Comparison of ENCODE assay signal across 8 cellular contexts in the genomic region with DNA sequence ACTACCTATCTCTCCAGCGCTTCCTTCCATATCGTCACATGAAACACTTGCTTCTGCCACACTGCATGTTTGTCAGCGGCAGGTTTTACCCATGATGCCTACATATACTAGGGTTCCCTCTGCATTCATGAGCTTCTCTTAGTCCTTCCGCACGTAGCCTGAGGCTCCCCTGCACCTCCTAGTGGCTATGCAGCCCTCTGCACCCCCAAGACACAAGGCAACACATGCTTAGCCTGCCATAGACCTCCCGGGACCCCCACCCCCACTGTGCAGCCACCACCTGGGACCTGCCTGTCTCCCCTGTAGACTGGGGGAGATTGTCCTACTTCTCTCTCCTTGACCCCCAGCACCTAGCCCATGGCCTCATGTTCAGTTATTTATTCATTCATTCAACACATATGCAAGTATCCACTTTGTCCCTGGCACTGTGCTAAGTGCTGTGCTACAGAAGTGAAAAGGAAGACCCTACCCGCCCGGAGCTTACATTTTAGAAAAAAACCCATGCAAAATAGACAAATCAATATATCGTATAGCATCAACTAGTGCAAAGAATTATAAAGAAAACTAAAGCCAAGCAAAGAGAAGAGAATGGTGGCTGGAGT. TPM values are rescaled to one million over a fixed set of nuclear protein-coding genes. Genes with fewer than 3 reads are reported as not detected.
DNase-seq lines count a peak whose midpoint lies in the region; ATAC-seq and TF ChIP-seq lines count a peak whose summit lies in the region.

No MANE protein-coding gene starts in this region.

- no peaks in the 10 kb centered on the region for H3K27me3 Mint-ChIP-seq in CD4-positive, CD25-positive, alpha-beta regulatory T cell
- no peaks in the 10 kb centered on the region for H3K27me3 Mint-ChIP-seq in T-cell

- no peak overlapping the region for H3K23ac ChIP-seq in mesendoderm (ENCODE audit: low read length)

- H3K4me2 ChIP-seq in mesendoderm (ENCODE audit: low read length), result no peak overlapping the region

- POLR2A ChIA-PET in T-cell (lab: Charles Lee), result interaction anchor here in 1 of 2 donors (0.6 kb wide), 1 partner anchor 26 kb away, joined by 3 read pairs; no protein-coding TSS in a partner anchor

- H3K56ac ChIP-seq in mesendoderm (ENCODE audit: low read length), result no peak overlapping the region

- H3K4me1 ChIP-seq in CD4-positive, CD25-positive, alpha-beta regulatory T cell (ENCODE audit: control insufficient read depth, insufficient read depth, low read length, poor library complexity, severe bottlenecking), result no peaks in the 10 kb centered on the region
- no peaks in the 10 kb centered on the region for H3K4me1 ChIP-seq in mesendoderm (ENCODE audit: control insufficient read depth, low read depth, low read length)

- peak in 52 of 56 donors; percentile 23 to 69 (median 50) for TF ChIP-seq CTCF in dorsolateral prefrontal cortex (IDR thresholded peaks at IDR 0.05 in 54 of 56, conservative IDR thresholded peaks at IDR 0.05 in 2 of 56; ENCODE audit: low read depth in 1 of 56, partially characterized antibody in 56 of 56)

- intact Hi-C loops in dorsolateral prefrontal cortex (cut with DNase I), result loop anchor here (5.0 to 10.0 kb wide), 3 partner anchors 47 to 510 kb away; partner anchors contain the start of gene VSTM4 (in 1 of the 2)

- H3K79me1 ChIP-seq in mesendoderm (ENCODE audit: low read length), result no peaks in the 10 kb centered on the region

- H3K4me3 ChIP-seq in CD4-positive, CD25-positive, alpha-beta regulatory T cell (ENCODE audit: low read depth, low read length), result no peak overlapping the region
- H3K4me3 ChIP-seq in dorsolateral prefrontal cortex, result no peak overlapping the region
- H3K4me3 ChIP-seq in mesendoderm (ENCODE audit: low read length), result no peak overlapping the region

- H3K18ac ChIP-seq in mesendoderm (ENCODE audit: low read length), result no peak overlapping the region

- no peak overlapping the region for H2BK5ac ChIP-seq in mesendoderm (ENCODE audit: low read length)

- H3K9ac ChIP-seq in mesendoderm (ENCODE audit: low read length), result no peak overlapping the region

- no peak overlapping the region for H4K8ac ChIP-seq in mesendoderm (ENCODE audit: low read depth, low read length)

- H3K27ac Mint-ChIP-seq in CD4-positive, CD25-positive, alpha-beta regulatory T cell, result peak overlapping the region in 2 of 3 donors; percentile 67 to 88
- peak overlapping the region in 1 of 2 donors; percentile 36 for H3K27ac Mint-ChIP-seq in T-cell

- H4K5ac ChIP-seq in mesendoderm (ENCODE audit: low read length), result no peak overlapping the region

- H2BK120ac ChIP-seq in mesendoderm (ENCODE audit: low read depth, low read length), result no peak overlapping the region

- H3K36me3 Mint-ChIP-seq in CD4-positive, CD25-positive, alpha-beta regulatory T cell, result no peaks in the 10 kb centered on the region
- peaks cover 4% of the 10 kb centered on the region for H3K36me3 Mint-ChIP-seq in T-cell

- H3K9me3 ChIP-seq in CD4-positive, CD25-positive, alpha-beta regulatory T cell (ENCODE audit: control insufficient read depth in 2 of 2, low read length in 2 of 2), result no peaks in the 10 kb centered on the region

- H2BK15ac ChIP-seq in mesendoderm (replicated peaks; ENCODE audit: low read depth), result no peak overlapping the region

- peaks cover 3% of the 10 kb centered on the region for H3K36me3 ChIP-seq in CD4-positive, CD25-positive, alpha-beta regulatory T cell (ENCODE audit: control insufficient read depth, insufficient read depth, low read length)
- H3K36me3 ChIP-seq in mesendoderm (ENCODE audit: control insufficient read depth, insufficient read depth, low read length), result no peaks in the 10 kb centered on the region

- H3K9me3 Mint-ChIP-seq in CD4-positive, CD25-positive, alpha-beta regulatory T cell, result no peaks in the 10 kb centered on the region
- H3K9me3 Mint-ChIP-seq in T-cell, result no peaks in the 10 kb centered on the region

- H3K4me1 Mint-ChIP-seq in CD4-positive, CD25-positive, alpha-beta regulatory T cell, result peaks cover 0 to 14% (median 4%) of the 10 kb centered on the region in 4 donors
- H3K4me1 Mint-ChIP-seq in T-cell, result peaks cover 5 to 14% (median 11%) of the 10 kb centered on the region in 3 donors

- ATAC-seq in CD4-positive, CD25-positive, alpha-beta regulatory T cell (ENCODE audit: low read depth in 2 of 2), result peak; percentile 52 to 91
- peak; percentile 72 for ATAC-seq in GM19025 (IDR thresholded peaks at IDR 0.05; ENCODE audit: low read depth, unreplicated experiment)
- peak; percentile 86 for ATAC-seq in HG03354 (IDR thresholded peaks at IDR 0.05; ENCODE audit: poor library complexity, severe bottlenecking, unreplicated experiment)
- ATAC-seq in T-cell (replicated peaks in 1 of 4), result peak in 3 of 4 experiments; percentile 41 to 78 (median 67)
- no peak for ATAC-seq in HG03378 (IDR thresholded peaks at IDR 0.05; ENCODE audit: unreplicated experiment)

- no peak overlapping the region for H2AK5ac ChIP-seq in mesendoderm (ENCODE audit: low read length)

- no peak overlapping the region for H3K4ac ChIP-seq in mesendoderm (ENCODE audit: low read depth, low read length)

- WGBS in mesendoderm (ENCODE audit: extremely low coverage, insufficient coverage, low lambda C conversion rate), result no CpG with 5 or more reads among the region's 9 CpGs

- no peaks in the 10 kb centered on the region for H3K79me2 ChIP-seq in mesendoderm (ENCODE audit: control insufficient read depth, insufficient read depth, low read length)

- peak in 1 of 3 donors; percentile 79 for DNase-seq in CD4-positive, CD25-positive, alpha-beta regulatory T cell
- DNase-seq in T-cell, result peak in 14 of 34 experiments; percentile 7 to 28 (median 16)
- DNase-seq in dorsolateral prefrontal cortex, result no peak
- DNase-seq in mesendoderm, result peak; percentile 78
- DNase-seq in NCI-H2107 treated with DMSO at 0.1 percent for 48 hours (lab: John Stamatoyannopoulos, UW; ENCODE audit: unreplicated experiment), result no peak

- no peaks in the 10 kb centered on the region for H3K27me3 ChIP-seq in CD4-positive, CD25-positive, alpha-beta regulatory T cell (ENCODE audit: control insufficient read depth, insufficient read depth, low read length)
- H3K27me3 ChIP-seq in dorsolateral prefrontal cortex (no peaks in the 10 kb centered on the region), mesendoderm (ENCODE audit: insufficient read depth, low read length, poor library complexity) (no peaks in the 10 kb centered on the region)

- H3K27ac ChIP-seq in CD4-positive, CD25-positive, alpha-beta regulatory T cell (ENCODE audit: insufficient read depth, low read length, poor library complexity, severe bottlenecking), result no peak overlapping the region
- peak overlapping the region in 4 of 59 donors; percentile 54 to 75 (median 68) for H3K27ac ChIP-seq in dorsolateral prefrontal cortex
- no peak overlapping the region for H3K27ac ChIP-seq in mesendoderm (ENCODE audit: low read depth, low read length)

- peak overlapping the region in 1 of 4 donors; percentile 18 for H3K4me3 Mint-ChIP-seq in CD4-positive, CD25-positive, alpha-beta regulatory T cell
- no peak overlapping the region for H3K4me3 Mint-ChIP-seq in T-cell

- CTCF ChIA-PET in T-cell (lab: Charles Lee), result interaction anchor here (0.9 to 1.0 kb wide), 2 partner anchors 9 to 182 kb away, joined by 3 read pairs; no protein-coding TSS in a partner anchor

RNA-seq across cellular contexts. Expression of gene TMEM273, which starts 23.5 kb away (rescaled TPM):
- total RNA-seq in CD4-positive, CD25-positive, alpha-beta regulatory T cell, result 7.9 TPM
- 10 to 100 TPM; 16.4 to 46.2 (median 35.8) TPM for polyA plus RNA-seq in CD4-positive, CD25-positive, alpha-beta regulatory T cell
- total RNA-seq in T-cell, result 10 to 100 TPM in 4 of 5 donors, 1 to 10 TPM in 1; 8.4 to 22.9 (median 15.6) TPM
- 10 to 100 TPM in 76 of 120 experiments, 1 to 10 TPM in 44; 3.6 to 40.9 (median 12.0) TPM for total RNA-seq in dorsolateral prefrontal cortex
- 0.15 TPM for polyA plus RNA-seq in mesendoderm (2013, experiment 1 of 2)
- 0.13 TPM for polyA plus RNA-seq in mesendoderm (2013, experiment 2 of 2)

RNA-seq across cellular contexts. Expression of gene FAM170B, which starts 30.9 kb away (rescaled TPM):
- total RNA-seq in CD4-positive, CD25-positive, alpha-beta regulatory T cell, result not detected
- polyA plus RNA-seq in CD4-positive, CD25-positive, alpha-beta regulatory T cell, result not detected
- total RNA-seq in T-cell, result under 1 TPM in 1 of 5 donors, not detected in 4; 0.16 TPM
- total RNA-seq in dorsolateral prefrontal cortex, result under 1 TPM in 8 of 120 experiments, not detected in 112; 0.32 to 0.46 (median 0.36) TPM
- polyA plus RNA-seq in mesendoderm (2013, experiment 1 of 2), result not detected
- polyA plus RNA-seq in mesendoderm (2013, experiment 2 of 2), result not detected

RNA-seq across cellular contexts. Expression of gene VSTM4, which starts 49.4 kb away (rescaled TPM):
- total RNA-seq in CD4-positive, CD25-positive, alpha-beta regulatory T cell, result not detected
- under 1 TPM in 1 of 4 donors, not detected in 3; 0.05 TPM for polyA plus RNA-seq in CD4-positive, CD25-positive, alpha-beta regulatory T cell
- total RNA-seq in T-cell (under 1 TPM in 3 of 5 donors, not detected in 2; 0.09 to 0.19 (median 0.10) TPM), dorsolateral prefrontal cortex (10 to 100 TPM in 89 of 120 experiments, 1 to 10 TPM in 31; 7.3 to 17.4 (median 11.3) TPM)
- 0.31 TPM for polyA plus RNA-seq in mesendoderm (2013, experiment 1 of 2)
- polyA plus RNA-seq in mesendoderm (2013, experiment 2 of 2), result 0.28 TPM
